In genomic region chr3:45630325-45630724, GRCh38 we compare ENCODE assay signal across 26 cellular contexts. TPM values are rescaled to one million over a fixed set of nuclear protein-coding genes. Genes with fewer than 3 reads are reported as not detected.
DNase-seq lines count a peak whose midpoint lies in the region; ATAC-seq and TF ChIP-seq lines count a peak whose summit lies in the region.
"Had no signal": no experiment of that assay in that cellular context is flagged by ENCODE, and none has a peak within 500 bp of the region (broad histone marks: within the 10 kb centered on the region; RNA-seq: fewer than 3 reads in every experiment).

No MANE protein-coding gene starts in this region.

- 0 out of 2 replicates have a peak, but pooled peaks cover 5% of the 10 kb centered on the region for H3K79me2 ChIP-seq in GM23338 (replicated peaks; ENCODE audit: insufficient read depth)

- H3K4me1 Mint-ChIP-seq in GM23338 (peaks cover 17% of the 10 kb centered on the region), natural killer cell (peaks cover 44 to 48% of the 10 kb centered on the region in 2 donors)
- peaks cover 28% of the 10 kb centered on the region for H3K4me1 Mint-ChIP-seq in central memory CD8-positive, alpha-beta T cell

- no peaks in the 10 kb centered on the region for H3K36me3 Mint-ChIP-seq in GM23338 (ENCODE audit: low read depth)
- H3K36me3 Mint-ChIP-seq in central memory CD8-positive, alpha-beta T cell (ENCODE audit: insufficient read depth), result peaks cover 6% of the 10 kb centered on the region
- no peaks in the 10 kb centered on the region for H3K36me3 Mint-ChIP-seq in natural killer cell

- peak overlapping the region; percentile 61 to 82 (median 73) for H3K4me2 ChIP-seq in BLaER1 treated with 17β-estradiol and CSF1 and Interleukin-3, amounts not matched to agents 10 nM and 100 nM
- H3K4me2 ChIP-seq in GM23338, result no peak overlapping the region
- H3K4me2 ChIP-seq: hepatocyte had no signal

- H3K9me2 ChIP-seq in GM23338 (ENCODE audit: insufficient read depth), result no peaks in the 10 kb centered on the region; the same call in 1 of the 2 replicates

- no peak overlapping the region for H2AFZ ChIP-seq in GM23338
- H2AFZ ChIP-seq: hepatocyte had no signal

- H3K9me3 Mint-ChIP-seq in GM23338 (no peaks in the 10 kb centered on the region), natural killer cell (no peaks in the 10 kb centered on the region)
- no peaks in the 10 kb centered on the region for H3K9me3 Mint-ChIP-seq in central memory CD8-positive, alpha-beta T cell

- H3F3A ChIP-seq in GM23338 (replicated peaks; ENCODE audit: low read depth), result peaks cover 5% of the 10 kb centered on the region; the same call in 1 of the 2 replicates

- peak overlapping the region; percentile 75 for H3K27ac Mint-ChIP-seq in GM23338
- peak overlapping the region; percentile 77 for H3K27ac Mint-ChIP-seq in central memory CD8-positive, alpha-beta T cell (ENCODE audit: low read depth)
- H3K27ac Mint-ChIP-seq in natural killer cell, result peak overlapping the region; percentile 86 to 89

- H3K4me3 Mint-ChIP-seq in GM23338 (no peak overlapping the region), natural killer cell (no peak overlapping the region)
- no peak overlapping the region for H3K4me3 Mint-ChIP-seq in central memory CD8-positive, alpha-beta T cell

- H3K36me3 ChIP-seq in BLaER1 treated with 17β-estradiol and CSF1 and Interleukin-3, amounts not matched to agents 10 nM and 100 nM, result peaks cover 5 to 69% (median 33%) of the 10 kb centered on the region in 11 experiments; a peak in 19 of 22 replicates
- no peaks in the 10 kb centered on the region for H3K36me3 ChIP-seq in GM23338 (ENCODE audit: insufficient read depth)
- H3K36me3 ChIP-seq: cardiac muscle cell, pancreas, sigmoid colon, thyroid gland had no signal

- H3K27me3 Mint-ChIP-seq in GM23338 (ENCODE audit: insufficient read depth, low read depth, poor library complexity) (peaks cover 3% of the 10 kb centered on the region), natural killer cell (ENCODE audit: low read depth in 2 of 2) (no peaks in the 10 kb centered on the region)
- no peaks in the 10 kb centered on the region for H3K27me3 Mint-ChIP-seq in central memory CD8-positive, alpha-beta T cell

- H3K4me1 ChIP-seq in BLaER1 treated with 17β-estradiol and CSF1 and Interleukin-3, amounts not matched to agents 10 nM and 100 nM, result peaks cover 29 to 70% (median 51%) of the 10 kb centered on the region in 10 experiments
- peaks cover 16% of the 10 kb centered on the region for H3K4me1 ChIP-seq in GM23338 (ENCODE audit: insufficient read depth)
- H3K4me1 ChIP-seq: foreskin keratinocyte had no signal

- H3K4me3 ChIP-seq in BLaER1 treated with 17β-estradiol and CSF1 and Interleukin-3, amounts not matched to agents 10 nM and 100 nM, result no peak overlapping the region
- H3K4me3 ChIP-seq in GM23338, result no peak overlapping the region
- H3K4me3 ChIP-seq: cardiac muscle cell, dorsolateral prefrontal cortex, hepatocyte, pancreas, sigmoid colon, thyroid gland had no signal

- intact Hi-C loops in natural killer cell (cut with micrococcal nuclease) (no loop called here), sciatic nerve (cut with DNase I) (no loop called here)

- peak overlapping the region in 10 of 11 experiments; percentile 28 to 66 (median 54); a peak in 18 of 22 replicates for H3K27ac ChIP-seq in BLaER1 treated with 17β-estradiol and CSF1 and Interleukin-3, amounts not matched to agents 10 nM and 100 nM
- no peak overlapping the region for H3K27ac ChIP-seq in GM23338 (ENCODE audit: low read depth)
- H3K27ac ChIP-seq: cardiac muscle cell, dorsolateral prefrontal cortex, foreskin keratinocyte, hepatocyte, pancreas, sigmoid colon had no signal

- H3K9me3 ChIP-seq in BLaER1 treated with 17β-estradiol and CSF1 and Interleukin-3, amounts not matched to agents 10 nM and 100 nM (replicated peaks in 1 of 11), result peaks cover 0 to 6% (median 0%) of the 10 kb centered on the region in 11 experiments; a peak in 1 of 22 replicates
- H3K9me3 ChIP-seq: Caco-2, pancreas, sigmoid colon, thyroid gland had no signal

- ATAC-seq in GM23338 (no peak), natural killer cell (no peak), sciatic nerve (no peak), HG03139 (IDR thresholded peaks at IDR 0.05; ENCODE audit: unreplicated experiment) (no peak)
- ATAC-seq in central memory CD8-positive, alpha-beta T cell (replicated peaks; ENCODE audit: extremely low read depth, poor library complexity, severe bottlenecking), result no peak
- ATAC-seq: foreskin keratinocyte, pancreas, SK-N-SH treated with all-trans-retinoic acid at 6 μM for 48 hours had no signal

- no peaks in the 10 kb centered on the region for H3K27me3 ChIP-seq in BLaER1 treated with 17β-estradiol and CSF1 and Interleukin-3, amounts not matched to agents 10 nM and 100 nM
- no peaks in the 10 kb centered on the region for H3K27me3 ChIP-seq in GM23338 (ENCODE audit: insufficient read depth)
- H3K27me3 ChIP-seq: cardiac muscle cell, dorsolateral prefrontal cortex, foreskin keratinocyte, hepatocyte, pancreas, sigmoid colon, thyroid gland had no signal

- H4K20me1 ChIP-seq in BLaER1 treated with 17β-estradiol and CSF1 and Interleukin-3, amounts not matched to agents 10 nM and 100 nM, result peaks cover 44 to 96% (median 80%) of the 10 kb centered on the region in 11 experiments; a peak in 20 of 22 replicates
- H4K20me1 ChIP-seq in GM23338 (replicated peaks; ENCODE audit: insufficient read depth), result peaks cover 4% of the 10 kb centered on the region; the same call in 1 of the 2 replicates

- DNase-seq in GM23338 (ENCODE audit: low spot score), result no peak
- no peak for DNase-seq in central memory CD8-positive, alpha-beta T cell (ENCODE audit: low spot score in 2 of 2)
- no peak for DNase-seq in natural killer cell
- DNase-seq in OCI-M2 (lab: John Stamatoyannopoulos, UW; ENCODE audit: unreplicated experiment), result no peak
- no peak for DNase-seq in sciatic nerve (ENCODE audit: low spot score)
- DNase-seq: activated CD8-positive, alpha-beta memory T cell treated with anti-CD3 and anti-CD28 coated beads, Interleukin-2, amount 50 U/mL, for 4 hours; activated gamma-delta T cell treated with Interleukin-2 at 50 U/mL for 16 hours; amniotic stem cell; Caco-2; DND-41; dorsolateral prefrontal cortex; erythroblast; foreskin keratinocyte; H7; NCI-H1417; NCI-H2107; NCI-H526 treated with DMSO at 0.1 percent for 48 hours; pancreas; sigmoid colon; T1000; thyroid gland had no signal

- no peak for TF ChIP-seq CTCF in GM23338 (conservative IDR thresholded peaks at IDR 0.05; ENCODE audit: low read depth in 2 of 2)
- no peak for TF ChIP-seq CTCF in natural killer cell (IDR thresholded peaks at IDR 0.05)

- peak overlapping the region in 4 of 11 experiments; percentile 27 to 49 (median 36); a peak in 7 of 22 replicates for H3K9ac ChIP-seq in BLaER1 treated with 17β-estradiol and CSF1 and Interleukin-3, amounts not matched to agents 10 nM and 100 nM

TF ChIP-seq in GM23338, 12 proteins besides CTCF, POLR2A, EP300 and RAD21 (continues in another document):
- no peak for TF ChIP-seq JUNB (IDR thresholded peaks at IDR 0.05; ENCODE audit: unreplicated experiment)
- no peak for TF ChIP-seq ZNF331 (CRISPR knock-in tag; IDR thresholded peaks at IDR 0.05; ENCODE audit: low read depth)
- no peak for TF ChIP-seq POLR2AphosphoS5 (IDR thresholded peaks at IDR 0.05; ENCODE audit: low read depth)
- TF ChIP-seq EZH2phosphoT487 (IDR thresholded peaks at IDR 0.05; ENCODE audit: unreplicated experiment), result no peak
- no peak for TF ChIP-seq EZH2 (IDR thresholded peaks at IDR 0.05; ENCODE audit: low read depth, unreplicated experiment)
- no peak for TF ChIP-seq CREB1 (CRISPR knock-in tag; IDR thresholded peaks at IDR 0.05; ENCODE audit: low read depth)
- no peak for TF ChIP-seq ZNF114 (CRISPR knock-in tag; IDR thresholded peaks at IDR 0.05)

RNA-seq across cellular contexts. Expression of gene LIMD1, which starts 35.8 kb away (rescaled TPM):
- 21.8 and 31.5 TPM in 2 replicates for total RNA-seq in GM23338 (2014; rRNA removed; shearing (Covaris generic))
- polyA plus RNA-seq in GM23338 (2016; fragmentation: Nextera tagmentation; extraction: Ambion mirVana), result 8.3 and 10.2 TPM in 2 replicates
- 10 to 100 TPM; 41.7 to 52.2 (median 48.6) TPM for total RNA-seq in natural killer cell
- 52.0 TPM for total RNA-seq in sciatic nerve

RNA-seq across cellular contexts. Expression of gene SACM1L, which starts 58.9 kb away (rescaled TPM):
- 97.2 and 97.8 TPM in 2 replicates for total RNA-seq in GM23338 (2014; rRNA removed; shearing (Covaris generic))
- polyA plus RNA-seq in GM23338 (2016; fragmentation: Nextera tagmentation; extraction: Ambion mirVana), result 43.2 and 43.5 TPM in 2 replicates
- total RNA-seq in natural killer cell, result 100 to 1,000 TPM in 1 of 3 donors, 10 to 100 TPM in 2; 93.2 to 110 (median 93.9) TPM
- 66.0 TPM for total RNA-seq in sciatic nerve
